ENCODE assay signal across 8 cellular contexts in genomic region chr12:77064891-77065360, GRCh38. TPM values are rescaled to one million over a fixed set of nuclear protein-coding genes. Genes with fewer than 3 reads are reported as not detected.
DNase-seq lines count a peak whose midpoint lies in the region; ATAC-seq and TF ChIP-seq lines count a peak whose summit lies in the region.

No MANE protein-coding gene starts in this region.

- TF ChIP-seq POLR2A in prostate gland (IDR thresholded peaks at IDR 0.05), result no peak

- H3K4me3 ChIP-seq in CD4-positive, alpha-beta memory T cell (ENCODE audit: low read length in 2 of 2), result peak overlapping the region in 1 of 2 donors; percentile 67
- H3K4me3 ChIP-seq in prostate gland, result peak overlapping the region; percentile 52 to 61

- no peaks in the 10 kb centered on the region for H3K9me3 ChIP-seq in CD4-positive, alpha-beta memory T cell (ENCODE audit: control insufficient read depth in 1 of 2, low read length in 2 of 2)
- no peaks in the 10 kb centered on the region for H3K9me3 ChIP-seq in prostate gland

- no peak for DNase-seq in CD4-positive, alpha-beta memory T cell
- peak; percentile 51 for DNase-seq in HuH-7.5 (ENCODE audit: low spot score)
- DNase-seq in activated CD4-positive, alpha-beta memory T cell treated with anti-CD3 and anti-CD28 coated beads for 36 hours, result peak; percentile 48
- DNase-seq in foreskin melanocyte, result peak; percentile 18
- DNase-seq in prostate gland (ENCODE audit: low spot score), result no peak
- no peak for DNase-seq in COLO829 (ENCODE audit: low spot score)
- DNase-seq in NCI-H187 treated with DMSO at 0.1 percent for 48 hours (lab: John Stamatoyannopoulos, UW), result no peak

- intact Hi-C loops in CD4-positive, alpha-beta memory T cell (cut with micrococcal nuclease), result loop anchor here (5.0 to 10.0 kb wide), 2 partner anchors 718 to 980 kb away; partner anchors contain the start of genes BBS10 and NAP1L1
- intact Hi-C loops in activated CD4-positive, alpha-beta memory T cell treated with anti-CD3 and anti-CD28 coated beads for 36 hours (cut with micrococcal nuclease), result loop anchor here (2.0 to 10.0 kb wide), 4 partner anchors 186 to 980 kb away; partner anchors contain the start of genes CSRP2, NAP1L1 and ZDHHC17
- intact Hi-C loops in prostate gland (cut with DNase I), result loop anchor here (10.0 kb wide), 1 partner anchor 260 kb away; no protein-coding TSS in a partner anchor

- H3K27ac ChIP-seq in CD4-positive, alpha-beta memory T cell (ENCODE audit: low read depth, low read length), result no peak overlapping the region
- H3K27ac ChIP-seq in prostate gland, result peak overlapping the region; percentile 54 to 55

- H3K27me3 Mint-ChIP-seq in CD4-positive, alpha-beta memory T cell, result peaks cover 7 to 14% of the 10 kb centered on the region in 2 donors
- H3K27me3 Mint-ChIP-seq in activated CD4-positive, alpha-beta memory T cell treated with anti-CD3 and anti-CD28 coated beads for 36 hours, result peaks cover 19% of the 10 kb centered on the region

- H3K36me3 Mint-ChIP-seq in CD4-positive, alpha-beta memory T cell, result no peaks in the 10 kb centered on the region
- peaks cover 16% of the 10 kb centered on the region for H3K36me3 Mint-ChIP-seq in activated CD4-positive, alpha-beta memory T cell treated with anti-CD3 and anti-CD28 coated beads for 36 hours

- no peaks in the 10 kb centered on the region for H3K9me3 Mint-ChIP-seq in CD4-positive, alpha-beta memory T cell
- no peaks in the 10 kb centered on the region for H3K9me3 Mint-ChIP-seq in activated CD4-positive, alpha-beta memory T cell treated with anti-CD3 and anti-CD28 coated beads for 36 hours

- H3K27ac Mint-ChIP-seq in CD4-positive, alpha-beta memory T cell, result peak overlapping the region in 1 of 7 donors; percentile 74
- H3K27ac Mint-ChIP-seq in activated CD4-positive, alpha-beta memory T cell treated with anti-CD3 and anti-CD28 coated beads for 36 hours, result no peak overlapping the region

- H3K4me3 Mint-ChIP-seq in CD4-positive, alpha-beta memory T cell, result peak overlapping the region; percentile 78 to 90 (median 85)
- H3K4me3 Mint-ChIP-seq in activated CD4-positive, alpha-beta memory T cell treated with anti-CD3 and anti-CD28 coated beads for 36 hours, result peak overlapping the region; percentile 77

- no peaks in the 10 kb centered on the region for H3K36me3 ChIP-seq in CD4-positive, alpha-beta memory T cell (ENCODE audit: insufficient read depth, low read length)
- no peaks in the 10 kb centered on the region for H3K36me3 ChIP-seq in prostate gland

- H3K27me3 ChIP-seq in CD4-positive, alpha-beta memory T cell (ENCODE audit: insufficient read depth, low read length), result no peaks in the 10 kb centered on the region
- no peaks in the 10 kb centered on the region for H3K27me3 ChIP-seq in prostate gland (replicated peaks; ENCODE audit: insufficient read depth)

- 3% methylated on average over 22 of the region's 24 CpGs for WGBS in prostate gland

- no peak for TF ChIP-seq CTCF in prostate gland (IDR thresholded peaks at IDR 0.05)

- peaks cover 11% of the 10 kb centered on the region for H3K4me1 ChIP-seq in CD4-positive, alpha-beta memory T cell (ENCODE audit: insufficient read depth, low read length)
- H3K4me1 ChIP-seq in prostate gland (replicated peaks), result no peaks in the 10 kb centered on the region

- peaks cover 4 to 7% (median 5%) of the 10 kb centered on the region in 4 donors for H3K4me1 Mint-ChIP-seq in CD4-positive, alpha-beta memory T cell
- H3K4me1 Mint-ChIP-seq in activated CD4-positive, alpha-beta memory T cell treated with anti-CD3 and anti-CD28 coated beads for 36 hours (ENCODE audit: low read depth), result peaks cover 8% of the 10 kb centered on the region

- ATAC-seq in GM21447 (IDR thresholded peaks at IDR 0.05; ENCODE audit: unreplicated experiment), result peak; percentile 4

- CTCF ChIA-PET in CD4-positive, alpha-beta memory T cell (lab: Charles Lee; ENCODE audit: partially characterized antibody), result interaction anchor here (1.2 kb wide), 1 partner anchor 15 kb away, joined by 3 read pairs; no protein-coding TSS in a partner anchor
- CTCF ChIA-PET in activated CD4-positive, alpha-beta memory T cell treated with anti-CD3 and anti-CD28 coated beads for 36 hours (lab: Charles Lee), result interaction anchor here (0.9 kb wide), 1 partner anchor 16 kb away, joined by 3 read pairs; no protein-coding TSS in a partner anchor

- POLR2A ChIA-PET in CD4-positive, alpha-beta memory T cell (lab: Charles Lee; ENCODE audit: partially characterized antibody), result no interaction called here
- POLR2A ChIA-PET in activated CD4-positive, alpha-beta memory T cell treated with anti-CD3 and anti-CD28 coated beads for 36 hours (lab: Charles Lee), result interaction anchor here (0.7 kb wide), 1 partner anchor 295 kb away, joined by 3 read pairs; no protein-coding TSS in a partner anchor

RNA-seq across cellular contexts. Expression of gene E2F7, which starts 0.4 kb away (rescaled TPM):
- total RNA-seq in CD4-positive, alpha-beta memory T cell, result under 1 TPM; 0.17 to 0.26 TPM
- not detected for polyA plus RNA-seq in CD4-positive, alpha-beta memory T cell
- 1 to 10 TPM; 5.8 to 6.0 TPM for total RNA-seq in activated CD4-positive, alpha-beta memory T cell treated with anti-CD3 and anti-CD28 coated beads for 36 hours
- 1 to 10 TPM in 1 of 2 donors, under 1 TPM in 1; 0.36 to 3.5 TPM for total RNA-seq in prostate gland

Comparison
In these comparisons a context has a peak if more than half of its experiments do, and no peak if none do; other contexts are left out.
1. DNase-seq: peak in HuH-7.5 (single experiment), activated CD4-positive, alpha-beta memory T cell treated with anti-CD3 and anti-CD28 coated beads for 36 hours (single experiment) and foreskin melanocyte (single experiment); none in CD4-positive, alpha-beta memory T cell (0 of 5), prostate gland (single experiment), COLO829 (single experiment) and NCI-H187 treated with DMSO at 0.1 percent for 48 hours (single experiment).